12 cellular contexts compared by ENCODE assay signal in genomic region chr22:40535189-40535512, GRCh38.
DNase-seq lines count a peak whose midpoint lies in the region; TF ChIP-seq lines count a peak whose summit lies in the region.
"Had no signal": no experiment of that assay in that cellular context is flagged by ENCODE, and none has a peak within 500 bp of the region (broad histone marks: within the 10 kb centered on the region; RNA-seq: fewer than 3 reads in every experiment).

No MANE protein-coding gene starts in this region.

- CTCF ChIA-PET in AG04450 (lab: Charles Lee), result interaction anchor here (2.4 to 3.4 kb wide), 3 partner anchors 11 to 111 kb away, joined by 6 to 21 read pairs (median 17); no protein-coding TSS in a partner anchor

- POLR2A ChIA-PET in AG04450 (lab: Yijun Ruan, JAX), result interaction anchor here (0.7 kb wide), 1 partner anchor 35 kb away, joined by 5 read pairs; no protein-coding TSS in a partner anchor

- H3K4me3 Mint-ChIP-seq in brain (peak overlapping the region in 3 of 5 experiments; percentile 12 to 46 (median 30)), nephron progenitor cell (no peak overlapping the region)

- H3K9ac ChIP-seq in HUES6 (ENCODE audit: low read length), result no peak overlapping the region

- H3K4me3 ChIP-seq in AG04450 (ENCODE audit: low read depth, low read length), result no peak overlapping the region
- no peak overlapping the region for H3K4me3 ChIP-seq in HUES6 (ENCODE audit: low read depth, low read length)

- H3K27me3 ChIP-seq in AG04450 (ENCODE audit: control insufficient read depth, insufficient read depth, low read length) (no peaks in the 10 kb centered on the region), HUES6 (ENCODE audit: control insufficient read depth, insufficient read depth, low read length) (no peaks in the 10 kb centered on the region)

- H3K36me3 Mint-ChIP-seq in brain (peaks cover 31% of the 10 kb centered on the region), nephron progenitor cell (ENCODE audit: low read depth) (peaks cover 23% of the 10 kb centered on the region)

- H3K9me3 ChIP-seq in AG04450 (ENCODE audit: control insufficient read depth, insufficient read depth, low read length) (no peaks in the 10 kb centered on the region), HUES6 (ENCODE audit: control insufficient read depth, insufficient read depth, low read depth, low read length) (0 out of 2 replicates have a peak, but pooled peaks cover 3% of the 10 kb centered on the region)

- H3K27ac Mint-ChIP-seq in brain (peak overlapping the region in 4 of 5 experiments; percentile 5 to 93 (median 86)), nephron progenitor cell (peak overlapping the region; percentile 66)

- peak overlapping the region; percentile 4 for H3K27ac ChIP-seq in AG04450 (ENCODE audit: low read depth, low read length)
- H3K27ac ChIP-seq in HUES6 (ENCODE audit: low read depth, low read length), result peak overlapping the region; percentile 57

- H3K9me3 Mint-ChIP-seq in brain (peaks cover 7 to 23% (median 21%) of the 10 kb centered on the region in 5 experiments), nephron progenitor cell (peaks cover 34% of the 10 kb centered on the region)

- peaks cover 48% of the 10 kb centered on the region for H3K4me1 Mint-ChIP-seq in brain
- H3K4me1 Mint-ChIP-seq in nephron progenitor cell, result peaks cover 35% of the 10 kb centered on the region

- TF ChIP-seq CTCF in AG04450 (IDR thresholded peaks at IDR 0.05; ENCODE audit: low read depth, low read length) (no peak), brain (conservative IDR thresholded peaks at IDR 0.05) (no peak), nephron progenitor cell (IDR thresholded peaks at IDR 0.05) (no peak)

- H3K36me3 ChIP-seq in HUES6 (ENCODE audit: control insufficient read depth, insufficient read depth, low read length), result no peaks in the 10 kb centered on the region

- no peaks in the 10 kb centered on the region for H3K27me3 Mint-ChIP-seq in brain
- H3K27me3 Mint-ChIP-seq in nephron progenitor cell (ENCODE audit: low read depth, poor library complexity), result peaks cover 5% of the 10 kb centered on the region

- H3K4me1 ChIP-seq in HUES6 (ENCODE audit: control insufficient read depth, insufficient read depth, low read length), result peaks cover 26% of the 10 kb centered on the region

- DNase-seq in AG04450 (ENCODE audit: low read depth, low spot score) (no peak), nephron progenitor cell (no peak), NCI-H2107 treated with DMSO at 0.1 percent for 48 hours (lab: John Stamatoyannopoulos, UW; ENCODE audit: unreplicated experiment) (no peak), HuH-7 (ENCODE audit: low spot score) (no peak), iPS-NIHi11 (ENCODE audit: low spot score) (no peak), HPDE6-E6E7 (ENCODE audit: extremely low spot score) (no peak)
- DNase-seq: activated effector memory CD4-positive, alpha-beta T cell treated with anti-CD3 and anti-CD28 coated beads, Interleukin-2, amount 50 U/mL, for 16 hours; DMS53; NCI-H1105; SHP77 treated with DMSO at 0.1 percent for 48 hours had no signal
